ENCODE assay signal across 31 cellular contexts in genomic region chr1:246066553-246066952, GRCh38.
A peak's percentile ranks its signal among the peaks of the same experiment; 100 is the strongest.
DNase-seq lines count a peak whose midpoint lies in the region; ATAC-seq and TF ChIP-seq lines count a peak whose summit lies in the region.
"Had no signal": no experiment of that assay in that cellular context is flagged by ENCODE, and none has a peak within 500 bp of the region (broad histone marks: within the 10 kb centered on the region; RNA-seq: fewer than 3 reads in every experiment).

No MANE protein-coding gene starts in this region.

- H3K27me3 ChIP-seq in BLaER1 (no peaks in the 10 kb centered on the region), iPS-20b (ENCODE audit: insufficient read depth, low read length) (peaks cover 17% of the 10 kb centered on the region; the same call in 1 of the 2 replicates), body of pancreas (no peaks in the 10 kb centered on the region), prostate gland (replicated peaks; ENCODE audit: insufficient read depth) (no peaks in the 10 kb centered on the region)
- H3K27me3 ChIP-seq: BE2C, heart left ventricle, ovary, SJSA1, spleen, upper lobe of left lung had no signal

- intact Hi-C loops in body of pancreas (cut with DNase I) (no loop called here), prostate gland (cut with DNase I) (no loop called here)

- no peak for TF ChIP-seq CTCF in HEK293 (tag by site-specific recombination; IDR thresholded peaks at IDR 0.05)
- no peak for TF ChIP-seq CTCF in body of pancreas (IDR thresholded peaks at IDR 0.05)
- TF ChIP-seq CTCF in prostate gland (IDR thresholded peaks at IDR 0.05): no peak

- DNase-seq in NCI-H748 (lab: John Stamatoyannopoulos, UW; ENCODE audit: unreplicated experiment) (peak; percentile 24), body of pancreas (no peak), prostate gland (ENCODE audit: low spot score) (no peak), AG08396 (ENCODE audit: low spot score) (no peak)
- DNase-seq: activated CD4-positive, alpha-beta T cell treated with anti-CD3 and anti-CD28 coated beads for 1 hour; activated CD8-positive, alpha-beta T cell treated with anti-CD3 and anti-CD28 coated beads for 36 hours; activated T-cell treated with anti-CD3 and anti-CD28 coated beads for 4 hours; BE2C; effector memory CD4-positive, alpha-beta T cell; foreskin fibroblast; GDM1; HCEC 1CT; heart left ventricle; naive thymus-derived CD8-positive, alpha-beta T cell; NCI-H1694 treated with DMSO at 0.1 percent for 48 hours; NCI-H524 treated with DMSO at 0.1 percent for 48 hours; ovary; right cardiac atrium; RPMI8226; spleen; T-helper 1 cell; upper lobe of left lung had no signal

- WGBS in body of pancreas, 2 donors: 84 to 88% methylated on average over 3 of the region's 3 CpGs
- WGBS in prostate gland: 52% methylated on average over 3 of the region's 3 CpGs

- H3K36me3 ChIP-seq in BLaER1 (no peaks in the 10 kb centered on the region), HEK293 (ENCODE audit: control insufficient read depth in 2 of 2, insufficient read depth in 1 of 2, low read length in 2 of 2) (no peaks in the 10 kb centered on the region), iPS-20b (ENCODE audit: insufficient read depth, low read depth, low read length) (no peaks in the 10 kb centered on the region), body of pancreas (replicated peaks in 1 of 2; ENCODE audit: insufficient read depth in 1 of 2, low read depth in 2 of 2) (no peaks in the 10 kb centered on the region), prostate gland (no peaks in the 10 kb centered on the region)
- H3K36me3 ChIP-seq: BE2C, heart left ventricle, ovary, SJSA1, spleen, upper lobe of left lung had no signal

- no peaks in the 10 kb centered on the region for H3K9me3 ChIP-seq in BLaER1
- H3K9me3 ChIP-seq in HEK293 (ENCODE audit: control insufficient read depth, insufficient read depth, low read depth, low read length): no peaks in the 10 kb centered on the region
- no peaks in the 10 kb centered on the region for H3K9me3 ChIP-seq in iPS-20b (ENCODE audit: insufficient read depth, low read depth, low read length)
- H3K9me3 ChIP-seq in body of pancreas: no peaks in the 10 kb centered on the region
- H3K9me3 ChIP-seq in prostate gland: no peaks in the 10 kb centered on the region
- H3K9me3 ChIP-seq: A549, BE2C, heart left ventricle, ovary, SJSA1, spleen, upper lobe of left lung had no signal

- H3K4me1 ChIP-seq in BLaER1: peaks cover 55% of the 10 kb centered on the region
- no peaks in the 10 kb centered on the region for H3K4me1 ChIP-seq in HEK293 (ENCODE audit: control insufficient read depth, insufficient read depth, low read length)
- H3K4me1 ChIP-seq in iPS-20b (ENCODE audit: insufficient read depth, low read length): peaks cover 40% of the 10 kb centered on the region
- H3K4me1 ChIP-seq in body of pancreas: no peaks in the 10 kb centered on the region
- no peaks in the 10 kb centered on the region for H3K4me1 ChIP-seq in prostate gland (replicated peaks)
- H3K4me1 ChIP-seq: A549, upper lobe of left lung had no signal

- no peaks in the 10 kb centered on the region for H4K20me1 ChIP-seq in BLaER1

- POLR2A ChIA-PET in HEK293 (lab: Yijun Ruan, JAX): no interaction called here

- H3K27ac ChIP-seq in BLaER1: peak overlapping the region; percentile 72; the same call in 1 of the 2 replicates
- H3K27ac ChIP-seq in HEK293 (ENCODE audit: extremely low read depth, low read depth, low read length): no peak overlapping the region
- H3K27ac ChIP-seq in iPS-20b (ENCODE audit: low read length): no peak overlapping the region
- H3K27ac ChIP-seq in body of pancreas: no peak overlapping the region
- H3K27ac ChIP-seq in prostate gland: no peak overlapping the region
- H3K27ac ChIP-seq: A549, heart left ventricle, KMS-11, ovary, SJSA1, spleen, upper lobe of left lung had no signal

- CTCF ChIA-PET in HEK293 (lab: Yijun Ruan, JAX): interaction anchor here (1.1 kb wide), 1 partner anchor 16 kb away, joined by 3 read pairs; no protein-coding TSS in a partner anchor

- H3K9ac ChIP-seq in BLaER1 (0 out of 2 replicates have a peak overlapping the region, but pooled peaks have one; percentile 70), iPS-20b (ENCODE audit: low read depth, low read length) (no peak overlapping the region)
- H3K9ac ChIP-seq: KMS-11 had no signal

- TF ChIP-seq POLR2A in body of pancreas (IDR thresholded peaks at IDR 0.05) (no peak), prostate gland (IDR thresholded peaks at IDR 0.05) (no peak)

- H3K4me2 ChIP-seq in BLaER1: peak overlapping the region; percentile 94
- H3K4me2 ChIP-seq: A549, KMS-11 had no signal

- H3K4me3 ChIP-seq in BLaER1 (no peak overlapping the region), HEK293 (ENCODE audit: low read depth, low read length) (no peak overlapping the region), iPS-20b (ENCODE audit: low read length) (peak overlapping the region; percentile 41), body of pancreas (no peak overlapping the region), prostate gland (no peak overlapping the region)
- H3K4me3 ChIP-seq: A549, heart left ventricle, ovary, SJSA1, spleen, upper lobe of left lung had no signal

- ATAC-seq in body of pancreas: no peak
- ATAC-seq in GM18517 (IDR thresholded peaks at IDR 0.05; ENCODE audit: unreplicated experiment): no peak
- ATAC-seq: A549; activated CD8-positive, alpha-beta T cell treated with anti-CD3 and anti-CD28 coated beads for 36 hours; activated naive CD4-positive, alpha-beta T cell treated with anti-CD3 and anti-CD28 coated beads, Interleukin-2, amount 50 U/mL, for 72 hours; esophagus mucosa; heart left ventricle; naive thymus-derived CD8-positive, alpha-beta T cell; right cardiac atrium had no signal

TF ChIP-seq in HEK293, 187 proteins besides CTCF, POLR2A, EP300 and RAD21:
- TF ChIP-seq GLIS1 (tag by site-specific recombination; IDR thresholded peaks at IDR 0.05): peak; percentile 39; the same call in 1 of the 2 replicates
- no peak for TF ChIP-seq ZNF114 (tag by site-specific recombination; IDR thresholded peaks at IDR 0.05)
